20 cellular contexts compared by ENCODE assay signal in the genomic region with DNA sequence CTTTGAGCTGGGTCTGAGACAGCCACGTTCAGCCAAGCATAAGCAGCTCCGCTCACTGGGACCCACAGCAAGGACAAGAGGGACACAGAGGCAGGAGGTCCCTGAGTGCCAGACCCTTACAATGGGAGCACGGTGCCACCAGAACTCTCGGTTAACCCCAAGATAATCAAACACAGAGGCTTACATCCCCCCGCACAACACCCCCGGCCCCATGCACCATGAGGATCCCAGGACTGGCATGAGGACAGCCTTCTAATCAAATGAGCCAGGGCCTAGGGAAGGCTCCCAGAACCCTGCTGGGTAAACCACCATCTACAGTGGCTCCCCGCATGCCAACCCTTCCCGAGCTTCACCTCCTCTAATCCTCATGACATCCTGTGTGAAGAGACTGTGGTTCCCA.
"Had no signal": no experiment of that assay in that cellular context is flagged by ENCODE, and none has a peak within 500 bp of the region (broad histone marks: within the 10 kb centered on the region; RNA-seq: fewer than 3 reads in every experiment).

No MANE protein-coding gene starts in this region.

- H3K27me3 ChIP-seq: colonic mucosa, sigmoid colon had no signal

- H3K27ac Mint-ChIP-seq: natural killer cell treated with Interleukin-12 subunit alpha and Interleukin-12 subunit beta and Interleukin-15 and Interleukin-18, amount 100 ng/mL, for 72 hours had no signal

- H3K36me3 Mint-ChIP-seq: natural killer cell treated with Interleukin-12 subunit alpha and Interleukin-12 subunit beta and Interleukin-15 and Interleukin-18, amount 100 ng/mL, for 72 hours had no signal

- H2AFZ ChIP-seq: parathyroid adenoma had no signal

- H3K4me1 ChIP-seq: colonic mucosa, parathyroid adenoma, psoas muscle had no signal

- H3K4me3 ChIP-seq: colonic mucosa, esophagus squamous epithelium, left lung, lung, psoas muscle, sigmoid colon, skin epidermis had no signal

- H3K9ac ChIP-seq: parathyroid adenoma had no signal

- ATAC-seq: left lung, psoas muscle had no signal

- H3K79me2 ChIP-seq: parathyroid adenoma had no signal

- H3K9me3 Mint-ChIP-seq: natural killer cell treated with Interleukin-12 subunit alpha and Interleukin-12 subunit beta and Interleukin-15 and Interleukin-18, amount 100 ng/mL, for 72 hours had no signal

- DNase-seq: cerebellar nuclear complex; colonic mucosa; dermis blood vessel endothelial cell; esophagus squamous epithelium; foreskin fibroblast; hippocampal formation; mesenchymal stem cell; midbrain; occipital lobe; psoas muscle; retina; sigmoid colon; stimulated activated CD4-positive, alpha-beta T cell treated with anti-CD3 and anti-CD28 coated beads, Interleukin-2, amount 100 ng/mL, for 48 hours; stimulated activated naive CD4-positive, alpha-beta T cell treated with Interleukin-2 at 50 U/mL for 16 hours; trophoblast cell had no signal

- H3K9me3 ChIP-seq: colonic mucosa, esophagus squamous epithelium, left lung, psoas muscle, sigmoid colon had no signal

- H3K4me3 Mint-ChIP-seq: natural killer cell treated with Interleukin-12 subunit alpha and Interleukin-12 subunit beta and Interleukin-15 and Interleukin-18, amount 100 ng/mL, for 72 hours had no signal

- H3K36me3 ChIP-seq: colonic mucosa, esophagus squamous epithelium, left lung, sigmoid colon had no signal

- H3K27ac ChIP-seq: colonic mucosa, esophagus squamous epithelium, left lung, parathyroid adenoma, psoas muscle, sigmoid colon, skin epidermis had no signal
